ENCODE assay signal across 9 cellular contexts in genomic region chr19:2087621-2088100, GRCh38. TPM values are rescaled to one million over a fixed set of nuclear protein-coding genes. Genes with fewer than 3 reads are reported as not detected.
A peak's percentile ranks its signal among the peaks of the same experiment; 100 is the strongest.
DNase-seq lines count a peak whose midpoint lies in the region; ATAC-seq and TF ChIP-seq lines count a peak whose summit lies in the region.
"Had no signal": no experiment of that assay in that cellular context is flagged by ENCODE, and none has a peak within 500 bp of the region (broad histone marks: within the 10 kb centered on the region; RNA-seq: fewer than 3 reads in every experiment).

No MANE protein-coding gene starts in this region.

- no peak overlapping the region for H2AFZ ChIP-seq in DND-41 (ENCODE audit: low read depth, low read length)

- ATAC-seq in DND-41 (ENCODE audit: insufficient read depth, low read depth) (no peak), GM21723 (IDR thresholded peaks at IDR 0.05; ENCODE audit: unreplicated experiment) (peak; percentile 22), mucosa of descending colon (peak; percentile 40), HG02981 (IDR thresholded peaks at IDR 0.05; ENCODE audit: unreplicated experiment) (no peak), HG03196 (IDR thresholded peaks at IDR 0.05; ENCODE audit: unreplicated experiment) (no peak)

- H3K27ac ChIP-seq in DND-41 (ENCODE audit: low read length) = peak overlapping the region; percentile 95
- H3K27ac ChIP-seq: ovary had no signal

- TF ChIP-seq CTCF in DND-41 (IDR thresholded peaks at IDR 0.05; ENCODE audit: borderline replicate concordance, extremely low read depth, low read length, poor library complexity, severe bottlenecking) (peak; percentile 35), mucosa of descending colon (IDR thresholded peaks at IDR 0.05) (no peak)

- peaks cover 42% of the 10 kb centered on the region for H3K36me3 ChIP-seq in DND-41 (ENCODE audit: insufficient read depth, low read length)
- no peaks in the 10 kb centered on the region for H3K36me3 ChIP-seq in mucosa of descending colon (ENCODE audit: low read depth)
- H3K36me3 ChIP-seq: ovary had no signal

- intact Hi-C loops in mucosa of descending colon (cut with DNase I, micrococcal nuclease) = no loop called here

- H3K79me2 ChIP-seq in DND-41 (ENCODE audit: insufficient read depth, low read length) = peaks cover 85% of the 10 kb centered on the region

- peak overlapping the region in 1 of 2 experiments; percentile 21; a peak in 1 of 4 replicates for H3K4me3 ChIP-seq in DND-41 (ENCODE audit: low read depth in 1 of 2, low read length in 2 of 2)
- H3K4me3 ChIP-seq in mucosa of descending colon = no peak overlapping the region
- H3K4me3 ChIP-seq: ovary had no signal

- peaks cover 99% of the 10 kb centered on the region for H3K4me1 ChIP-seq in DND-41 (ENCODE audit: insufficient read depth, low read length)
- peaks cover 23% of the 10 kb centered on the region for H3K4me1 ChIP-seq in mucosa of descending colon (ENCODE audit: low read depth)

- DNase-seq in DND-41 (peak; percentile 56), UCSD-AML1 (lab: John Stamatoyannopoulos, UW; ENCODE audit: unreplicated experiment) (peak; percentile 44), mucosa of descending colon (no peak), GOT3 (lab: John Stamatoyannopoulos, UW) (no peak), HK-2 (ENCODE audit: unreplicated experiment) (no peak)

- no peaks in the 10 kb centered on the region for H3K27me3 ChIP-seq in DND-41 (ENCODE audit: insufficient read depth, low read length, poor library complexity)
- H3K27me3 ChIP-seq: ovary had no signal

- peaks cover 11% of the 10 kb centered on the region for H4K20me1 ChIP-seq in DND-41 (ENCODE audit: insufficient read depth, low read length)

- peak overlapping the region; percentile 86 for H3K9ac ChIP-seq in DND-41 (ENCODE audit: low read depth, low read length)

- peak overlapping the region; percentile 46 for H3K4me2 ChIP-seq in DND-41 (ENCODE audit: insufficient read depth, low read length)

- H3K9me3 ChIP-seq in DND-41 (ENCODE audit: insufficient read depth, low read length, severe bottlenecking) = no peaks in the 10 kb centered on the region
- no peaks in the 10 kb centered on the region for H3K9me3 ChIP-seq in mucosa of descending colon
- H3K9me3 ChIP-seq: ovary had no signal

RNA-seq across cellular contexts. Expression of gene MOB3A, which starts 8.5 kb away (rescaled TPM):
- 10 to 100 TPM; 39.8 to 76.8 (median 43.7) TPM for total RNA-seq in mucosa of descending colon

RNA-seq across cellular contexts. Expression of gene IZUMO4, which starts 9.1 kb away (rescaled TPM):
- total RNA-seq in mucosa of descending colon = 1 to 10 TPM; 2.2 to 5.3 (median 3.4) TPM

RNA-seq across cellular contexts. Expression of gene MKNK2, which starts 36.6 kb away (rescaled TPM):
- 100 to 1,000 TPM; 252 to 330 (median 304) TPM for total RNA-seq in mucosa of descending colon

Comparison
In these comparisons a context has a peak if more than half of its experiments do, and no peak if none do; other contexts are left out.
1. ATAC-seq: peak in GM21723 (single experiment) and mucosa of descending colon (single experiment); none in DND-41 (single experiment), HG02981 (single experiment) and HG03196 (single experiment).
2. DNase-seq: peak in DND-41 (single experiment) and UCSD-AML1 (single experiment); none in mucosa of descending colon (0 of 3), GOT3 (single experiment) and HK-2 (single experiment).